ENCODE assay signal across 23 cellular contexts in genomic region chr1:107339775-107340174, GRCh38.
A peak's percentile ranks its signal among the peaks of the same experiment; 100 is the strongest.
DNase-seq lines count a peak whose midpoint lies in the region; ATAC-seq and TF ChIP-seq lines count a peak whose summit lies in the region.
"Had no signal": no experiment of that assay in that cellular context is flagged by ENCODE, and none has a peak within 500 bp of the region (broad histone marks: within the 10 kb centered on the region; RNA-seq: fewer than 3 reads in every experiment).

No MANE protein-coding gene starts in this region.

- no peak for TF ChIP-seq CTCF in glutamatergic neuron (IDR thresholded peaks at IDR 0.05; ENCODE audit: partially characterized antibody, unreplicated experiment)

- no peaks in the 10 kb centered on the region for H3K27me3 Mint-ChIP-seq in glutamatergic neuron (ENCODE audit: unreplicated experiment)
- H3K27me3 Mint-ChIP-seq: CD8-positive, alpha-beta memory T cell had no signal

- H3K36me3 Mint-ChIP-seq in glutamatergic neuron (ENCODE audit: unreplicated experiment) = no peaks in the 10 kb centered on the region
- H3K36me3 Mint-ChIP-seq: CD8-positive, alpha-beta memory T cell had no signal

- ATAC-seq in GM18861 (IDR thresholded peaks at IDR 0.05; ENCODE audit: unreplicated experiment) (no peak), HG02970 (IDR thresholded peaks at IDR 0.05; ENCODE audit: low FRiP score, unreplicated experiment) (no peak), HG02642 (IDR thresholded peaks at IDR 0.05; ENCODE audit: poor library complexity, unreplicated experiment) (no peak)
- ATAC-seq: A549, GM23338 had no signal

- H3K27ac Mint-ChIP-seq in glutamatergic neuron (ENCODE audit: unreplicated experiment) = peak overlapping the region; percentile 4
- H3K27ac Mint-ChIP-seq: CD8-positive, alpha-beta memory T cell; GM23338; T-helper 1 cell treated with Interleukin-12 subunit alpha and Interleukin-12 subunit beta and Interleukin-4 antibody, amounts not matched to agents 30 μg/mL and 1 μg/mL, for 36 hours had no signal

- peak; percentile 8 to 42 for DNase-seq in SHP77 (lab: John Stamatoyannopoulos, UW)
- no peak for DNase-seq in SHP77 treated with DMSO at 0.1 percent for 48 hours (lab: John Stamatoyannopoulos, UW)
- DNase-seq in NCI-H2171 (lab: John Stamatoyannopoulos, UW) = peak; percentile 29
- peak; percentile 26 for DNase-seq in NCI-H510A (lab: John Stamatoyannopoulos, UW)
- DNase-seq in glutamatergic neuron = no peak
- DNase-seq: CD8-positive, alpha-beta memory T cell; DMS153; IMR-90; KG1; MG63; NCI-H1105 treated with DMSO at 0.1 percent for 48 hours; NCI-H187 treated with DMSO at 0.1 percent for 48 hours; NCI-H2107; NCI-H226; Right ventricle myocardium superior; RPMI8226; T-helper 9 cell had no signal

- no peaks in the 10 kb centered on the region for H3K9me3 Mint-ChIP-seq in glutamatergic neuron (ENCODE audit: unreplicated experiment)
- H3K9me3 Mint-ChIP-seq: CD8-positive, alpha-beta memory T cell; GM23338; T-helper 1 cell treated with Interleukin-12 subunit alpha and Interleukin-12 subunit beta and Interleukin-4 antibody, amounts not matched to agents 30 μg/mL and 1 μg/mL, for 36 hours had no signal

- no peak overlapping the region for H3K4me3 Mint-ChIP-seq in glutamatergic neuron (ENCODE audit: unreplicated experiment)
- H3K4me3 Mint-ChIP-seq: CD8-positive, alpha-beta memory T cell; GM23338; T-helper 1 cell treated with Interleukin-12 subunit alpha and Interleukin-12 subunit beta and Interleukin-4 antibody, amounts not matched to agents 30 μg/mL and 1 μg/mL, for 36 hours had no signal

- H3K4me1 Mint-ChIP-seq in glutamatergic neuron (ENCODE audit: low read depth, unreplicated experiment) = peaks cover 27% of the 10 kb centered on the region
- H3K4me1 Mint-ChIP-seq: CD8-positive, alpha-beta memory T cell had no signal

Comparison
In these comparisons a context has a peak if more than half of its experiments do, and no peak if none do; other contexts are left out.
1. DNase-seq: peak in SHP77 (2 of 2), NCI-H2171 (single experiment) and NCI-H510A (single experiment); none in SHP77 treated with DMSO at 0.1 percent for 48 hours (single experiment) and glutamatergic neuron (single experiment).